ENCODE assay signal across 8 cellular contexts in the genomic region with DNA sequence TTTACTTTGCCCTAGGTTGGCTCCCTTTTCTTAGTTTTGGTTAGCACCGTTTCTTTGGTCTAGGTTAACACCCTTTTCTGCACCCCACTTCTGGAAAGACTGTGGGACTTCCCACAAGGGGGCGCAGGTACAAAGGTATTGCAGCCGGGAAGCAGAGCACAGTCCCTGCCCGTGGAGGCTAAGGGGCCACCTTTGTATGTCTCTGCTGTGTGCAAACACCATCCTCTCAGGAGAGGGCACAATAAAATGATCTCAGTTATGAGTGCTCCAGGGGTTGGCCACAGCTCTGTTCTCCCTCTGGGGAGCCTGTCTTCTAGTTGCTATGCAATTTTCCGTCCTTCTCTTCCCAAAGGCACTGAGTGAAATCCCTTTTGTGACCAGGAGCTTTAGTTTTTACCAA. TPM values are rescaled to one million over a fixed set of nuclear protein-coding genes. Genes with fewer than 3 reads are reported as not detected.
A peak's percentile ranks its signal among the peaks of the same experiment; 100 is the strongest.
DNase-seq lines count a peak whose midpoint lies in the region; ATAC-seq, FAIRE-seq and TF ChIP-seq lines count a peak whose summit lies in the region.

No MANE protein-coding gene starts in this region.

- no peak overlapping the region for H3K9ac ChIP-seq in keratinocyte (ENCODE audit: control insufficient read depth, extremely low read depth, insufficient read depth, low read length)

- peaks cover 5% of the 10 kb centered on the region for H3K4me1 ChIP-seq in OCI-LY7 (ENCODE audit: insufficient read depth, low read length, poor library complexity, severe bottlenecking)
- peaks cover 22% of the 10 kb centered on the region for H3K4me1 ChIP-seq in keratinocyte (ENCODE audit: control insufficient read depth, extremely low read depth, insufficient read depth, low read length)

- no peak for FAIRE-seq in keratinocyte (lab: Jason Lieb, UNC)

- no peak overlapping the region for H3K27ac Mint-ChIP-seq in activated naive CD4-positive, alpha-beta T cell treated with anti-CD3 and anti-CD28 coated beads for 36 hours
- H3K27ac Mint-ChIP-seq in stimulated activated effector memory CD8-positive, alpha-beta T cell treated with anti-CD3 and anti-CD28 coated beads, Interleukin-12 subunit alpha, Interleukin-12 subunit beta, amount 100 ng/mL, for 72 hours, result no peak overlapping the region

- no peak overlapping the region for H3K4me3 ChIP-seq in OCI-LY7 (ENCODE audit: low read depth, low read length, poor library complexity, severe bottlenecking)
- H3K4me3 ChIP-seq in keratinocyte (ENCODE audit: control insufficient read depth in 2 of 3, extremely low read depth in 1 of 3, insufficient read depth in 2 of 3, low read depth in 1 of 3, low read length in 3 of 3), result no peak overlapping the region

- H3K27me3 ChIP-seq in keratinocyte (ENCODE audit: control insufficient read depth, extremely low read depth, insufficient read depth, low read length), result no peaks in the 10 kb centered on the region

- peak; percentile 79 for ATAC-seq in stimulated activated effector memory CD8-positive, alpha-beta T cell treated with anti-CD3 and anti-CD28 coated beads, Interleukin-12 subunit alpha, Interleukin-12 subunit beta, amount 100 ng/mL, for 72 hours
- ATAC-seq in GM21528 (IDR thresholded peaks at IDR 0.05; ENCODE audit: low FRiP score, unreplicated experiment) (no peak), GM21367 (IDR thresholded peaks at IDR 0.05; ENCODE audit: unreplicated experiment) (no peak)

- H3K9me1 ChIP-seq in keratinocyte (ENCODE audit: control insufficient read depth, extremely low read depth, insufficient read depth, low read length), result no peaks in the 10 kb centered on the region

- peaks cover 18% of the 10 kb centered on the region for H3K27me3 Mint-ChIP-seq in activated naive CD4-positive, alpha-beta T cell treated with anti-CD3 and anti-CD28 coated beads for 36 hours (ENCODE audit: low read depth)

- no peaks in the 10 kb centered on the region for H3K4me1 Mint-ChIP-seq in activated naive CD4-positive, alpha-beta T cell treated with anti-CD3 and anti-CD28 coated beads for 36 hours (ENCODE audit: low read depth)
- H3K4me1 Mint-ChIP-seq in stimulated activated effector memory CD8-positive, alpha-beta T cell treated with anti-CD3 and anti-CD28 coated beads, Interleukin-12 subunit alpha, Interleukin-12 subunit beta, amount 100 ng/mL, for 72 hours, result no peaks in the 10 kb centered on the region

- BruUV-seq in OCI-LY7 (replicated peaks; lab: Mats Ljungman, UMichigan), result no TSS peak

- H2AFZ ChIP-seq in OCI-LY7 (ENCODE audit: low read length), result no peak overlapping the region
- no peak overlapping the region for H2AFZ ChIP-seq in keratinocyte (ENCODE audit: control insufficient read depth, low read length)

- CTCF ChIA-PET in OCI-LY7 (lab: Charles Lee; ENCODE audit: unreplicated experiment), result no interaction called here
- CTCF ChIA-PET in activated naive CD4-positive, alpha-beta T cell treated with anti-CD3 and anti-CD28 coated beads for 36 hours (lab: Charles Lee), result interaction anchor here (0.7 to 3.2 kb wide), 3 partner anchors 19 to 252 kb away, joined by 3 to 18 read pairs (median 5); no protein-coding TSS in a partner anchor

- H3K4me3 Mint-ChIP-seq in activated naive CD4-positive, alpha-beta T cell treated with anti-CD3 and anti-CD28 coated beads for 36 hours, result no peak overlapping the region
- H3K4me3 Mint-ChIP-seq in stimulated activated effector memory CD8-positive, alpha-beta T cell treated with anti-CD3 and anti-CD28 coated beads, Interleukin-12 subunit alpha, Interleukin-12 subunit beta, amount 100 ng/mL, for 72 hours, result no peak overlapping the region

- no peaks in the 10 kb centered on the region for H3K36me3 Mint-ChIP-seq in activated naive CD4-positive, alpha-beta T cell treated with anti-CD3 and anti-CD28 coated beads for 36 hours (ENCODE audit: low read depth)
- H3K36me3 Mint-ChIP-seq in stimulated activated effector memory CD8-positive, alpha-beta T cell treated with anti-CD3 and anti-CD28 coated beads, Interleukin-12 subunit alpha, Interleukin-12 subunit beta, amount 100 ng/mL, for 72 hours, result no peaks in the 10 kb centered on the region

- H3K9me3 ChIP-seq in OCI-LY7 (ENCODE audit: low read length) (no peaks in the 10 kb centered on the region), keratinocyte (ENCODE audit: control insufficient read depth, low read depth, low read length) (peaks cover 2% of the 10 kb centered on the region)

- H3K9me2 ChIP-seq in OCI-LY7 (ENCODE audit: insufficient read depth, low read length), result no peaks in the 10 kb centered on the region

- intact Hi-C loops in OCI-LY7 (cut with micrococcal nuclease; ENCODE audit: unreplicated experiment), result loop anchor here (1.0 kb wide), 1 partner anchor 113 kb away; no protein-coding TSS in a partner anchor
- intact Hi-C loops in activated naive CD4-positive, alpha-beta T cell treated with anti-CD3 and anti-CD28 coated beads for 36 hours (cut with micrococcal nuclease), result loop anchor here (1.0 to 5.0 kb wide), 2 partner anchors 113 to 498 kb away; no protein-coding TSS in a partner anchor

- H4K20me1 ChIP-seq in OCI-LY7 (ENCODE audit: insufficient read depth, low read length) (no peaks in the 10 kb centered on the region), keratinocyte (ENCODE audit: control insufficient read depth, extremely low read depth, insufficient read depth, low read length) (no peaks in the 10 kb centered on the region)

- H3K36me3 ChIP-seq in OCI-LY7 (ENCODE audit: insufficient read depth, low read length), result no peaks in the 10 kb centered on the region
- H3K36me3 ChIP-seq in keratinocyte (ENCODE audit: control insufficient read depth in 2 of 2, extremely low read depth in 1 of 2, insufficient read depth in 2 of 2, low read length in 2 of 2), result no peaks in the 10 kb centered on the region

- TF ChIP-seq CTCF in OCI-LY7 (conservative IDR thresholded peaks at IDR 0.05; ENCODE audit: low read length) (peak; percentile 77), keratinocyte (optimal IDR thresholded peaks at IDR 0.05 in 1 of 3, IDR thresholded peaks at IDR 0.05 in 1 of 3, conservative IDR thresholded peaks at IDR 0.05 in 1 of 3; ENCODE audit: extremely low read depth in 1 of 3, insufficient read depth in 2 of 3, low read length in 3 of 3) (peak; percentile 73 to 81 (median 76))

- H3K4me2 ChIP-seq in OCI-LY7 (ENCODE audit: low read length) (no peak overlapping the region), keratinocyte (ENCODE audit: control insufficient read depth, extremely low read depth, insufficient read depth, low read depth, low read length) (no peak overlapping the region)

- dilution Hi-C loops in keratinocyte (cut with MboI; ENCODE audit: extremely low pct_ligation_motif_present, low sequenced_read_pairs), result no loop called here

- no peaks in the 10 kb centered on the region for H3K9me3 Mint-ChIP-seq in activated naive CD4-positive, alpha-beta T cell treated with anti-CD3 and anti-CD28 coated beads for 36 hours
- no peaks in the 10 kb centered on the region for H3K9me3 Mint-ChIP-seq in stimulated activated effector memory CD8-positive, alpha-beta T cell treated with anti-CD3 and anti-CD28 coated beads, Interleukin-12 subunit alpha, Interleukin-12 subunit beta, amount 100 ng/mL, for 72 hours

- no peaks in the 10 kb centered on the region for H3K79me2 ChIP-seq in OCI-LY7 (ENCODE audit: insufficient read depth, low read depth, low read length)
- H3K79me2 ChIP-seq in keratinocyte (ENCODE audit: control insufficient read depth, insufficient read depth, low read length), result no peaks in the 10 kb centered on the region

- peak; percentile 20 for DNase-seq in Ammon's horn (ENCODE audit: low spot score)
- peak; percentile 31 for DNase-seq in HCEC 1CT
- DNase-seq in OCI-LY7 (ENCODE audit: low spot score), result peak; percentile 60
- DNase-seq in activated naive CD4-positive, alpha-beta T cell treated with anti-CD3 and anti-CD28 coated beads for 36 hours, result peak; percentile 67
- peak; percentile 17 for DNase-seq in keratinocyte (ENCODE audit: low read depth, low spot score)
- peak; percentile 25 to 64 for DNase-seq in stimulated activated effector memory CD8-positive, alpha-beta T cell treated with anti-CD3 and anti-CD28 coated beads, Interleukin-12 subunit alpha, Interleukin-12 subunit beta, amount 100 ng/mL, for 72 hours (ENCODE audit: low spot score in 2 of 2)

- POLR2A ChIA-PET in OCI-LY7 (lab: Charles Lee), result interaction anchor here (0.6 kb wide), 1 partner anchor 26 kb away, joined by 4 read pairs; no protein-coding TSS in a partner anchor

- H3K27ac ChIP-seq in OCI-LY7 (ENCODE audit: low read depth, low read length, poor library complexity, severe bottlenecking) (no peak overlapping the region), keratinocyte (ENCODE audit: control insufficient read depth, insufficient read depth, low read length) (no peak overlapping the region)

RNA-seq across cellular contexts. Expression of a gene that starts 28.4 kb away (rescaled TPM):
- total RNA-seq in OCI-LY7 (2014; rRNA removed; shearing (Covaris generic)), result not detected in 2 replicates
- total RNA-seq in OCI-LY7 (2022), result 0.18 TPM in 1 of 2 replicates, not detected in the other
- not detected for total RNA-seq in activated naive CD4-positive, alpha-beta T cell treated with anti-CD3 and anti-CD28 coated beads for 36 hours
- 0.18 to 0.25 TPM (median 0.19 TPM) in 3 replicates for polyA plus RNA-seq in keratinocyte
- polyA plus RNA-seq in keratinocyte (2011; ENCODE audit: low read depth), result not detected
- 0.12 and 0.28 TPM in 2 replicates for polyA plus RNA-seq in keratinocyte (2011; cell fraction: cytosol; rRNA removed)
- 0.20 and 0.25 TPM in 2 replicates for polyA plus RNA-seq in keratinocyte (2011; cell fraction: nucleus; rRNA removed)
- 0.28 and 0.42 TPM in 2 replicates for polyA plus RNA-seq in keratinocyte (2012; ENCODE audit: low replicate concordance)
- polyA minus RNA-seq in keratinocyte, result 0.07 to 0.58 TPM (median 0.43 TPM) in 3 replicates
- not detected for polyA minus RNA-seq in keratinocyte (2011; cell fraction: cytosol; rRNA and poly(A)+ RNA removed)
- polyA minus RNA-seq in keratinocyte (2011; cell fraction: nucleus; rRNA and poly(A)+ RNA removed), result 0.16 and 1.8 TPM in 2 replicates

Comparison
In these comparisons a context has a peak if more than half of its experiments do, and no peak if none do; other contexts are left out.
1. DNase-seq: peak in every context shown above with its lines; median percentile 67 in activated naive CD4-positive, alpha-beta T cell treated with anti-CD3 and anti-CD28 coated beads for 36 hours; 60 in OCI-LY7; 44 in stimulated activated effector memory CD8-positive, alpha-beta T cell treated with anti-CD3 and anti-CD28 coated beads, Interleukin-12 subunit alpha, Interleukin-12 subunit beta, amount 100 ng/mL, for 72 hours; 31 in HCEC 1CT; 20 in Ammon's horn; 17 in keratinocyte.